ENCODE assay signal across 13 cellular contexts in genomic region chr12:28460420-28461130, GRCh38.
A peak's percentile ranks its signal among the peaks of the same experiment; 100 is the strongest.
DNase-seq lines count a peak whose midpoint lies in the region; ATAC-seq and TF ChIP-seq lines count a peak whose summit lies in the region.
"Had no signal": no experiment of that assay in that cellular context is flagged by ENCODE, and none has a peak within 500 bp of the region (broad histone marks: within the 10 kb centered on the region; RNA-seq: fewer than 3 reads in every experiment).

No MANE protein-coding gene starts in this region.

- no peaks in the 10 kb centered on the region for H3K27me3 Mint-ChIP-seq in WTC11 (ENCODE audit: low read depth)
- no peaks in the 10 kb centered on the region for H3K27me3 Mint-ChIP-seq in CD14-positive monocyte (ENCODE audit: low read depth in 3 of 3)

- no peaks in the 10 kb centered on the region for H3K27me3 ChIP-seq in A673 (replicated peaks; ENCODE audit: insufficient read depth, low read depth, low read length, poor library complexity)
- H3K27me3 ChIP-seq: adrenal gland, heart left ventricle had no signal

- H3K9me3 ChIP-seq in A673 (ENCODE audit: low read depth, low read length, poor library complexity, severe bottlenecking) = no peaks in the 10 kb centered on the region
- H3K9me3 ChIP-seq: adrenal gland, heart left ventricle had no signal

- intact Hi-C loops in A673 (cut with micrococcal nuclease; ENCODE audit: unreplicated experiment) (no loop called here), CD14-positive monocyte (cut with micrococcal nuclease) (no loop called here)

- BruUV-seq in A673 (replicated peaks; lab: Mats Ljungman, UMichigan) = no TSS peak

- peaks cover 19% of the 10 kb centered on the region for H3K9me3 Mint-ChIP-seq in WTC11
- H3K9me3 Mint-ChIP-seq in CD14-positive monocyte = peaks cover 0 to 11% (median 5%) of the 10 kb centered on the region in 7 donors

- POLR2A ChIA-PET in WTC11 (lab: Charles Lee) = no interaction called here
- POLR2A ChIA-PET in A673 (lab: Charles Lee; ENCODE audit: low non-redundant PET) = no interaction called here

- no peak for TF ChIP-seq CTCF in WTC11 (IDR thresholded peaks at IDR 0.05)
- no peak for TF ChIP-seq CTCF in A673 (conservative IDR thresholded peaks at IDR 0.05; ENCODE audit: low read depth, low read length)
- no peak for TF ChIP-seq CTCF in CD14-positive monocyte (IDR thresholded peaks at IDR 0.05)

- ATAC-seq in GM18511 (IDR thresholded peaks at IDR 0.05; ENCODE audit: unreplicated experiment) (peak; percentile 79), GM21515 (IDR thresholded peaks at IDR 0.05; ENCODE audit: unreplicated experiment) (peak; percentile 59), HG03066 (IDR thresholded peaks at IDR 0.05; ENCODE audit: low read depth, unreplicated experiment) (peak; percentile 77), WTC11 (peak; percentile 57)
- ATAC-seq: heart left ventricle, right cardiac atrium had no signal

- H3K4me1 ChIP-seq in A673 (ENCODE audit: insufficient read depth, low read length, poor library complexity, severe bottlenecking) = peaks cover 4% of the 10 kb centered on the region

- no peaks in the 10 kb centered on the region for H3K36me3 ChIP-seq in A673 (ENCODE audit: insufficient read depth, low read length, poor library complexity, severe bottlenecking)
- H3K36me3 ChIP-seq: adrenal gland had no signal

- H3K27ac Mint-ChIP-seq in WTC11 (peak overlapping the region; percentile 99), CD14-positive monocyte (no peak overlapping the region)

- H3K4me1 Mint-ChIP-seq in WTC11 (peaks cover 54% of the 10 kb centered on the region), CD14-positive monocyte (peaks cover 19% of the 10 kb centered on the region)

- no peak overlapping the region for H3K4me3 ChIP-seq in A673 (ENCODE audit: low read depth, low read length, poor library complexity, severe bottlenecking)
- H3K4me3 ChIP-seq: adrenal gland, heart left ventricle had no signal

- peak overlapping the region; percentile 36; the same call in 1 of the 2 replicates for H3K4me3 Mint-ChIP-seq in WTC11
- no peak overlapping the region for H3K4me3 Mint-ChIP-seq in CD14-positive monocyte

- H3K27ac ChIP-seq in A673 (ENCODE audit: low read depth, low read length, poor library complexity, severe bottlenecking) = no peak overlapping the region
- H3K27ac ChIP-seq: adrenal gland, heart left ventricle had no signal

- H3K36me3 Mint-ChIP-seq in WTC11 (peaks cover 23% of the 10 kb centered on the region), CD14-positive monocyte (peaks cover 20 to 32% of the 10 kb centered on the region in 2 donors)

- DNase-seq in WTC11 (ENCODE audit: low spot score) (no peak), nucleus accumbens (lab: John Stamatoyannopoulos, UW) (no peak), A673 (ENCODE audit: low spot score) (no peak), NCI-H187 treated with DMSO at 0.1 percent for 48 hours (lab: John Stamatoyannopoulos, UW) (no peak), CD14-positive monocyte (ENCODE audit: low spot score) (no peak)
- DNase-seq: adrenal gland, C1 segment of cervical spinal cord, heart left ventricle, NCI-H82, right cardiac atrium had no signal

- CTCF ChIA-PET in WTC11 (lab: Charles Lee) = no interaction called here
- CTCF ChIA-PET in A673 (lab: Charles Lee) = no interaction called here

TF ChIP-seq in WTC11, 78 proteins besides CTCF, POLR2A, EP300 and RAD21 (continues in another document):
- TF ChIP-seq USF1 (CRISPR knock-in tag; IDR thresholded peaks at IDR 0.05) = no peak
- TF ChIP-seq ZBTB21 (CRISPR knock-in tag; IDR thresholded peaks at IDR 0.05; ENCODE audit: borderline replicate concordance) = no peak
- no peak for TF ChIP-seq PREB (CRISPR knock-in tag; IDR thresholded peaks at IDR 0.05; ENCODE audit: borderline replicate concordance)
- no peak for TF ChIP-seq GABPB1 (CRISPR knock-in tag; IDR thresholded peaks at IDR 0.05)
- no peak for TF ChIP-seq ZNF396 (CRISPR knock-in tag; IDR thresholded peaks at IDR 0.05; ENCODE audit: borderline replicate concordance)
- no peak for TF ChIP-seq TEAD1 (CRISPR knock-in tag; IDR thresholded peaks at IDR 0.05)
- TF ChIP-seq SMAD4 (CRISPR knock-in tag; IDR thresholded peaks at IDR 0.05) = no peak
- no peak for TF ChIP-seq ARID4B (CRISPR knock-in tag; IDR thresholded peaks at IDR 0.05; ENCODE audit: borderline replicate concordance)
- no peak for TF ChIP-seq OVOL2 (CRISPR knock-in tag; IDR thresholded peaks at IDR 0.05; ENCODE audit: borderline replicate concordance)
- no peak for TF ChIP-seq E2F4 (CRISPR knock-in tag; IDR thresholded peaks at IDR 0.05; ENCODE audit: borderline replicate concordance, low read depth)
- no peak for TF ChIP-seq FOXP4 (CRISPR knock-in tag; IDR thresholded peaks at IDR 0.05)
